ENCODE assay signal across 1 cellular context in the genomic region with DNA sequence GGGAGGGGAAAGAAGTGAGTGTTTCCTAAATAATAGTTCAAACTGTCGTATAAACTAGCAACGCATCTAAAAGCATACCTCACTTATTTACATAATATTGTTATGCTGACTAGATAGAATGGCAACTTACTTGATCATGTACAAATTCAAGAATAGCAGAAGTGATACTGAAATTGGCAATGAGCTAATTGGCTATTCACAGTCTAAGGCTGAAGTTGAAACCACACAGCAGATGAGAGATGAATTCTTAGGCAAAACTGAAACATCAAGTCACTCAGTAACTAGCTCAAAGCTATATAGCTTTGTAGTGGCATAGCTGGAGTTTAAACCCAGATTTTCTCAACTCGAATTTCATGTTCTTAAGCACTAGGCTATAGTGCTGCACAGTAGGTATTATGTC.
TF ChIP-seq lines count a peak whose summit lies in the region.

No MANE protein-coding gene starts in this region.

TF ChIP-seq in GM12878, 131 proteins besides CTCF, POLR2A, EP300 and RAD21 (continued from another document):
- TF ChIP-seq, protein P1, sequence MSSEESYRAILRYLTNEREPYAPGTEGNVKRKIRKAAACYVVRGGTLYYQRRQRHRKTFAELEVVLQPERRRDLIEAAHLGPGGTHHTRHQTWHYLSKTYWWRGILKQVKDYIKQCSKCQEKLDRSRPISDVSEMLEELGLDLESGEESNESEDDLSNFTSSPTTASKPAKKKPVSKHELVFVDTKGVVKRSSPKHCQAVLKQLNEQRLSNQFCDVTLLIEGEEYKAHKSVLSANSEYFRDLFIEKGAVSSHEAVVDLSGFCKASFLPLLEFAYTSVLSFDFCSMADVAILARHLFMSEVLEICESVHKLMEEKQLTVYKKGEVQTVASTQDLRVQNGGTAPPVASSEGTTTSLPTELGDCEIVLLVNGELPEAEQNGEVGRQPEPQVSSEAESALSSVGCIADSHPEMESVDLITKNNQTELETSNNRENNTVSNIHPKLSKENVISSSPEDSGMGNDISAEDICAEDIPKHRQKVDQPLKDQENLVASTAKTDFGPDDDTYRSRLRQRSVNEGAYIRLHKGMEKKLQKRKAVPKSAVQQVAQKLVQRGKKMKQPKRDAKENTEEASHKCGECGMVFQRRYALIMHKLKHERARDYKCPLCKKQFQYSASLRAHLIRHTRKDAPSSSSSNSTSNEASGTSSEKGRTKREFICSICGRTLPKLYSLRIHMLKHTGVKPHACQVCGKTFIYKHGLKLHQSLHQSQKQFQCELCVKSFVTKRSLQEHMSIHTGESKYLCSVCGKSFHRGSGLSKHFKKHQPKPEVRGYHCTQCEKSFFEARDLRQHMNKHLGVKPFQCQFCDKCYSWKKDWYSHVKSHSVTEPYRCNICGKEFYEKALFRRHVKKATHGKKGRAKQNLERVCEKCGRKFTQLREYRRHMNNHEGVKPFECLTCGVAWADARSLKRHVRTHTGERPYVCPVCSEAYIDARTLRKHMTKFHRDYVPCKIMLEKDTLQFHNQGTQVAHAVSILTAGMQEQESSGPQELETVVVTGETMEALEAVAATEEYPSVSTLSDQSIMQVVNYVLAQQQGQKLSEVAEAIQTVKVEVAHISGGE (CRISPR knock-in tag; IDR thresholded peaks at IDR 0.05): no peak
- TF ChIP-seq TBL1XR1 (IDR thresholded peaks at IDR 0.05; ENCODE audit: low read depth, low read length) (no peak), IRF4 (IDR thresholded peaks at IDR 0.05; ENCODE audit: low read depth, low read length) (0 out of 2 replicates have a peak, but pooled peaks have one; percentile 14), IKZF2 (IDR thresholded peaks at IDR 0.05) (peak; percentile 24 to 46; a peak in 1 of 4 replicates), ZBED1 (IDR thresholded peaks at IDR 0.05; ENCODE audit: borderline replicate concordance) (no peak), EZH2 (IDR thresholded peaks at IDR 0.05; ENCODE audit: borderline replicate concordance, control insufficient read depth, low read depth, low read length) (no peak), PRDM15 (CRISPR knock-in tag; IDR thresholded peaks at IDR 0.05) (no peak), SMAD1 (IDR thresholded peaks at IDR 0.05; ENCODE audit: low read depth, partially characterized antibody) (no peak)
TF ChIP-seq in GM12878: peak in this region for 16.
